1 cellular context compared by ENCODE assay signal in the genomic region with DNA sequence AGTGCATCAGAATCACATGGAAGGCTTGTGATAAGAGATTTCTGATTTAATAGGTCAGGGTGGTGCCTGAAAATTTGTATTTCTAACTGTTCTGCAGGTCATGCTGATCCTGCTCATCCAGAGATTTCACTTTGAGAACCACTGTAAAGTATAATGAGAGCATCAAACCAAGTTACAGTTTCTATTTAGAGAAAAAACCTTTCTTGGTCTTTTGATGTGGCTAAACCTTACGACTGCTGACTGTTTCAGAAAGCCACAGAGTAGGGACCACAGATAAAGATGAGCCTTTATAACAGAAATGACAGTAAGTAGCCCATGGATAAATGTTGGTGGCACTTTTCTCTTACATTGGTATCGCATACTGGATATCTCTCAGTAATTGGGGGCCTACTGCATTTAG.
TF ChIP-seq lines count a peak whose summit lies in the region.

No MANE protein-coding gene starts in this region.

TF ChIP-seq in GM23338, 12 proteins besides CTCF, POLR2A, EP300 and RAD21 (continued from another document):
- TF ChIP-seq, protein P1, sequence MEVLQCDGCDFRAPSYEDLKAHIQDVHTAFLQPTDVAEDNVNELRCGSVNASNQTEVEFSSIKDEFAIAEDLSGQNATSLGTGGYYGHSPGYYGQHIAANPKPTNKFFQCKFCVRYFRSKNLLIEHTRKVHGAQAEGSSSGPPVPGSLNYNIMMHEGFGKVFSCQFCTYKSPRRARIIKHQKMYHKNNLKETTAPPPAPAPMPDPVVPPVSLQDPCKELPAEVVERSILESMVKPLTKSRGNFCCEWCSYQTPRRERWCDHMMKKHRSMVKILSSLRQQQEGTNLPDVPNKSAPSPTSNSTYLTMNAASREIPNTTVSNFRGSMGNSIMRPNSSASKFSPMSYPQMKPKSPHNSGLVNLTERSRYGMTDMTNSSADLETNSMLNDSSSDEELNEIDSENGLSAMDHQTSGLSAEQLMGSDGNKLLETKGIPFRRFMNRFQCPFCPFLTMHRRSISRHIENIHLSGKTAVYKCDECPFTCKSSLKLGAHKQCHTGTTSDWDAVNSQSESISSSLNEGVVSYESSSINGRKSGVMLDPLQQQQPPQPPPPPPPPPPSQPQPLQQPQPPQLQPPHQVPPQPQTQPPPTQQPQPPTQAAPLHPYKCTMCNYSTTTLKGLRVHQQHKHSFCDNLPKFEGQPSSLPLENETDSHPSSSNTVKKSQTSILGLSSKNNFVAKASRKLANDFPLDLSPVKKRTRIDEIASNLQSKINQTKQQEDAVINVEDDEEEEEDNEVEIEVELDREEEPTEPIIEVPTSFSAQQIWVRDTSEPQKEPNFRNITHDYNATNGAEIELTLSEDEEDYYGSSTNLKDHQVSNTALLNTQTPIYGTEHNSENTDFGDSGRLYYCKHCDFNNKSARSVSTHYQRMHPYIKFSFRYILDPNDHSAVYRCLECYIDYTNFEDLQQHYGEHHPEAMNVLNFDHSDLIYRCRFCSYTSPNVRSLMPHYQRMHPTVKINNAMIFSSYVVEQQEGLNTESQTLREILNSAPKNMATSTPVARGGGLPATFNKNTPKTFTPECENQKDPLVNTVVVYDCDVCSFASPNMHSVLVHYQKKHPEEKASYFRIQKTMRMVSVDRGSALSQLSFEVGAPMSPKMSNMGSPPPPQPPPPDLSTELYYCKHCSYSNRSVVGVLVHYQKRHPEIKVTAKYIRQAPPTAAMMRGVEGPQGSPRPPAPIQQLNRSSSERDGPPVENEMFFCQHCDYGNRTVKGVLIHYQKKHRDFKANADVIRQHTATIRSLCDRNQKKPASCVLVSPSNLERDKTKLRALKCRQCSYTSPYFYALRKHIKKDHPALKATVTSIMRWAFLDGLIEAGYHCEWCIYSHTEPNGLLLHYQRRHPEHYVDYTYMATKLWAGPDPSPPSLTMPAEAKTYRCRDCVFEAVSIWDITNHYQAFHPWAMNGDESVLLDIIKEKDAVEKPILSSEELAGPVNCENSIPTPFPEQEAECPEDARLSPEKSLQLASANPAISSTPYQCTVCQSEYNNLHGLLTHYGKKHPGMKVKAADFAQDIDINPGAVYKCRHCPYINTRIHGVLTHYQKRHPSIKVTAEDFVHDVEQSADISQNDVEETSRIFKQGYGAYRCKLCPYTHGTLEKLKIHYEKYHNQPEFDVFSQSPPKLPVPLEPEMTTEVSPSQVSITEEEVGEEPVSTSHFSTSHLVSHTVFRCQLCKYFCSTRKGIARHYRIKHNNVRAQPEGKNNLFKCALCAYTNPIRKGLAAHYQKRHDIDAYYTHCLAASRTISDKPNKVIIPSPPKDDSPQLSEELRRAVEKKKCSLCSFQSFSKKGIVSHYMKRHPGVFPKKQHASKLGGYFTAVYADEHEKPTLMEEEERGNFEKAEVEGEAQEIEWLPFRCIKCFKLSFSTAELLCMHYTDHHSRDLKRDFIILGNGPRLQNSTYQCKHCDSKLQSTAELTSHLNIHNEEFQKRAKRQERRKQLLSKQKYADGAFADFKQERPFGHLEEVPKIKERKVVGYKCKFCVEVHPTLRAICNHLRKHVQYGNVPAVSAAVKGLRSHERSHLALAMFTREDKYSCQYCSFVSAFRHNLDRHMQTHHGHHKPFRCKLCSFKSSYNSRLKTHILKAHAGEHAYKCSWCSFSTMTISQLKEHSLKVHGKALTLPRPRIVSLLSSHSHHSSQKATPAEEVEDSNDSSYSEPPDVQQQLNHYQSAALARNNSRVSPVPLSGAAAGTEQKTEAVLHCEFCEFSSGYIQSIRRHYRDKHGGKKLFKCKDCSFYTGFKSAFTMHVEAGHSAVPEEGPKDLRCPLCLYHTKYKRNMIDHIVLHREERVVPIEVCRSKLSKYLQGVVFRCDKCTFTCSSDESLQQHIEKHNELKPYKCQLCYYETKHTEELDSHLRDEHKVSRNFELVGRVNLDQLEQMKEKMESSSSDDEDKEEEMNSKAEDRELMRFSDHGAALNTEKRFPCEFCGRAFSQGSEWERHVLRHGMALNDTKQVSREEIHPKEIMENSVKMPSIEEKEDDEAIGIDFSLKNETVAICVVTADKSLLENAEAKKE (CRISPR knock-in tag; IDR thresholded peaks at IDR 0.05) = no peak
- TF ChIP-seq EZH2 (IDR thresholded peaks at IDR 0.05; ENCODE audit: low read depth, unreplicated experiment) = no peak
